In genomic region chr19:35141627-35142401, GRCh38 we compare ENCODE assay signal across 9 cellular contexts. TPM values are rescaled to one million over a fixed set of nuclear protein-coding genes. Genes with fewer than 3 reads are reported as not detected.
DNase-seq lines count a peak whose midpoint lies in the region; ATAC-seq and TF ChIP-seq lines count a peak whose summit lies in the region.
"Had no signal": no experiment of that assay in that cellular context is flagged by ENCODE, and none has a peak within 500 bp of the region (broad histone marks: within the 10 kb centered on the region; RNA-seq: fewer than 3 reads in every experiment).

No MANE protein-coding gene starts in this region.

- intact Hi-C loops in CD4-positive, alpha-beta T cell (cut with DNase I, micrococcal nuclease) = loop anchor here (1.0 to 10.0 kb wide), 9 partner anchors 13 to 323 kb away; partner anchors contain the start of genes USF2 (in 2 of the 2) and FXYD5 (in 1 of the 2)

- no peak for TF ChIP-seq CTCF in CD4-positive, alpha-beta T cell (IDR thresholded peaks at IDR 0.05)
- TF ChIP-seq CTCF in omental fat pad (IDR thresholded peaks at IDR 0.05) = no peak

- H3K4me3 Mint-ChIP-seq in CD4-positive, alpha-beta T cell = peak overlapping the region; percentile 90
- peak overlapping the region; percentile 90 for H3K4me3 Mint-ChIP-seq in activated T-helper 17 cell treated with anti-CD3 and anti-CD28 coated beads, Interleukin-2, amount 50 U/mL, for 72 hours

- peak overlapping the region; percentile 10 for H3K9ac ChIP-seq in mucosa of stomach (ENCODE audit: low read length)
- H3K9ac ChIP-seq: parathyroid adenoma had no signal

- no peaks in the 10 kb centered on the region for H3K9me3 ChIP-seq in CD4-positive, alpha-beta T cell (ENCODE audit: control insufficient read depth, low read length)
- H3K9me3 ChIP-seq in mucosa of stomach (ENCODE audit: control insufficient read depth, low read length) = no peaks in the 10 kb centered on the region

- POLR2A ChIA-PET in CD4-positive, alpha-beta T cell (lab: Charles Lee) = interaction anchor here (0.7 to 3.4 kb wide), 16 partner anchors 12 to 321 kb away, joined by 3 to 38 read pairs (median 4); partner anchors contain the start of genes FXYD5 and USF2

- peaks cover 28% of the 10 kb centered on the region for H3K4me1 ChIP-seq in mucosa of stomach (ENCODE audit: control insufficient read depth, insufficient read depth, low read length)

- peak; percentile 24 for ATAC-seq in CD4-positive, alpha-beta T cell (ENCODE audit: poor library complexity)
- ATAC-seq in HG03521 (IDR thresholded peaks at IDR 0.05; ENCODE audit: unreplicated experiment) (peak; percentile 18), HG03139 (IDR thresholded peaks at IDR 0.05; ENCODE audit: unreplicated experiment) (no peak), omental fat pad (ENCODE audit: low FRiP score) (no peak)
- ATAC-seq in activated T-helper 17 cell treated with anti-CD3 and anti-CD28 coated beads, Interleukin-2, amount 50 U/mL, for 72 hours (replicated peaks) = no peak

- no peaks in the 10 kb centered on the region for H3K36me3 ChIP-seq in mucosa of stomach (ENCODE audit: control insufficient read depth, insufficient read depth, low read length)

- H3K27me3 Mint-ChIP-seq in CD4-positive, alpha-beta T cell = no peaks in the 10 kb centered on the region
- no peaks in the 10 kb centered on the region for H3K27me3 Mint-ChIP-seq in activated T-helper 17 cell treated with anti-CD3 and anti-CD28 coated beads, Interleukin-2, amount 50 U/mL, for 72 hours

- CTCF ChIA-PET in CD4-positive, alpha-beta T cell (lab: Charles Lee) = interaction anchor here (0.8 to 4.1 kb wide), 14 partner anchors 12 to 321 kb away, joined by 3 to 46 read pairs (median 5); partner anchors contain the start of genes FXYD5 and USF2

- H3K36me3 Mint-ChIP-seq in CD4-positive, alpha-beta T cell (ENCODE audit: low read depth) = no peaks in the 10 kb centered on the region
- no peaks in the 10 kb centered on the region for H3K36me3 Mint-ChIP-seq in activated T-helper 17 cell treated with anti-CD3 and anti-CD28 coated beads, Interleukin-2, amount 50 U/mL, for 72 hours (ENCODE audit: low read depth)

- H3K4me1 Mint-ChIP-seq in CD4-positive, alpha-beta T cell (ENCODE audit: low read depth) = peaks cover 43% of the 10 kb centered on the region
- peaks cover 22% of the 10 kb centered on the region for H3K4me1 Mint-ChIP-seq in activated T-helper 17 cell treated with anti-CD3 and anti-CD28 coated beads, Interleukin-2, amount 50 U/mL, for 72 hours

- peak overlapping the region; percentile 79 for H3K27ac Mint-ChIP-seq in CD4-positive, alpha-beta T cell
- H3K27ac Mint-ChIP-seq in activated T-helper 17 cell treated with anti-CD3 and anti-CD28 coated beads, Interleukin-2, amount 50 U/mL, for 72 hours = peak overlapping the region; percentile 51

- peak overlapping the region; percentile 20 for H3K4me3 ChIP-seq in mucosa of stomach (ENCODE audit: low read length)

- DNase-seq in CD4-positive, alpha-beta T cell = peak in 1 of 10 experiments; percentile 16
- DNase-seq in omental fat pad (ENCODE audit: low spot score) (no peak), HuH-7.5 (ENCODE audit: low spot score) (no peak)
- DNase-seq in effector CD4-positive, alpha-beta T cell = no peak

- H3K27me3 ChIP-seq in CD4-positive, alpha-beta T cell (ENCODE audit: control insufficient read depth, insufficient read depth, low read length) = no peaks in the 10 kb centered on the region
- peaks cover 21% of the 10 kb centered on the region for H3K27me3 ChIP-seq in mucosa of stomach (ENCODE audit: control insufficient read depth, insufficient read depth, low read length)

- no peaks in the 10 kb centered on the region for H3K9me3 Mint-ChIP-seq in CD4-positive, alpha-beta T cell
- H3K9me3 Mint-ChIP-seq in activated T-helper 17 cell treated with anti-CD3 and anti-CD28 coated beads, Interleukin-2, amount 50 U/mL, for 72 hours = no peaks in the 10 kb centered on the region

- no peak overlapping the region for H3K27ac ChIP-seq in CD4-positive, alpha-beta T cell (ENCODE audit: low read depth, low read length)
- H3K27ac ChIP-seq: parathyroid adenoma had no signal

RNA-seq across cellular contexts. Expression of gene FXYD7, which starts 1.2 kb away (rescaled TPM):
- 10 to 100 TPM; 15.3 to 15.6 TPM for total RNA-seq in CD4-positive, alpha-beta T cell
- 1 to 10 TPM in 1 of 2 donors, under 1 TPM in 1; 0.40 to 1.4 TPM for total RNA-seq in activated T-helper 17 cell treated with anti-CD3 and anti-CD28 coated beads, Interleukin-2, amount 50 U/mL, for 72 hours
- not detected for total RNA-seq in omental fat pad

RNA-seq across cellular contexts. Expression of gene FXYD1, which starts 3.2 kb away (rescaled TPM):
- 1 to 10 TPM; 2.1 to 2.4 TPM for total RNA-seq in CD4-positive, alpha-beta T cell
- under 1 TPM; 0.54 to 0.93 TPM for total RNA-seq in activated T-helper 17 cell treated with anti-CD3 and anti-CD28 coated beads, Interleukin-2, amount 50 U/mL, for 72 hours
- total RNA-seq in omental fat pad = 10 to 100 TPM; 20.5 to 32.2 (median 25.7) TPM

RNA-seq across cellular contexts. Expression of gene LGI4, which starts 7.0 kb away (rescaled TPM):
- under 1 TPM; 0.69 to 0.70 TPM for total RNA-seq in CD4-positive, alpha-beta T cell
- total RNA-seq in activated T-helper 17 cell treated with anti-CD3 and anti-CD28 coated beads, Interleukin-2, amount 50 U/mL, for 72 hours = 1 to 10 TPM in 1 of 2 donors, not detected in 1; 1.9 TPM
- 10 to 100 TPM in 1 of 4 donors, 1 to 10 TPM in 3; 6.2 to 31.1 (median 8.3) TPM for total RNA-seq in omental fat pad

RNA-seq across cellular contexts. Expression of gene FXYD5, which starts 12.7 kb away (rescaled TPM):
- total RNA-seq in CD4-positive, alpha-beta T cell = 100 to 1,000 TPM; 587 to 615 TPM
- total RNA-seq in activated T-helper 17 cell treated with anti-CD3 and anti-CD28 coated beads, Interleukin-2, amount 50 U/mL, for 72 hours = 100 to 1,000 TPM; 214 to 257 TPM
- 100 to 1,000 TPM in 1 of 4 donors, 10 to 100 TPM in 3; 68.9 to 129 (median 88.8) TPM for total RNA-seq in omental fat pad

RNA-seq across cellular contexts. Expression of gene FXYD3, which starts 26.2 kb away (rescaled TPM):
- total RNA-seq in CD4-positive, alpha-beta T cell = not detected
- not detected for total RNA-seq in activated T-helper 17 cell treated with anti-CD3 and anti-CD28 coated beads, Interleukin-2, amount 50 U/mL, for 72 hours
- 1 to 10 TPM in 1 of 4 donors, under 1 TPM in 1, not detected in 2; 0.38 to 2.6 TPM for total RNA-seq in omental fat pad

Comparison
In these comparisons a context has a peak if more than half of its experiments do, and no peak if none do; other contexts are left out.
1. ATAC-seq: peak in CD4-positive, alpha-beta T cell (single experiment) and HG03521 (single experiment); none in activated T-helper 17 cell treated with anti-CD3 and anti-CD28 coated beads, Interleukin-2, amount 50 U/mL, for 72 hours (single experiment), HG03139 (single experiment) and omental fat pad (single experiment).
2. RNA of gene FXYD7, which starts 1.2 kb away (total RNA-seq): 15.3 to 15.6 TPM in CD4-positive, alpha-beta T cell; 0.40 to 1.4 TPM in activated T-helper 17 cell treated with anti-CD3 and anti-CD28 coated beads, Interleukin-2, amount 50 U/mL, for 72 hours and not detected in omental fat pad; every median in the first group is over 4 times any median in the second.
3. RNA of gene FXYD1, which starts 3.2 kb away (total RNA-seq): 20.5 to 32.2 TPM in omental fat pad; 2.1 to 2.4 TPM in CD4-positive, alpha-beta T cell and 0.54 to 0.93 TPM in activated T-helper 17 cell treated with anti-CD3 and anti-CD28 coated beads, Interleukin-2, amount 50 U/mL, for 72 hours; every median in the first group is over 4 times any median in the second.